Comparison of ENCODE assay signal across 18 cellular contexts in genomic region chr2:239468491-239469017, GRCh38.
"Had no signal": no experiment of that assay in that cellular context is flagged by ENCODE, and none has a peak within 500 bp of the region (broad histone marks: within the 10 kb centered on the region; RNA-seq: fewer than 3 reads in every experiment).

No MANE protein-coding gene starts in this region.

- ATAC-seq: activated CD4-positive, alpha-beta T cell treated with anti-CD3 and anti-CD28 coated beads for 36 hours; gastroesophageal sphincter; left cardiac atrium; mucosa of descending colon; stimulated activated naive CD8-positive, alpha-beta T cell treated with anti-CD3 and anti-CD28 coated beads, Interleukin-15, amount 100 ng/mL, for 72 hours; T-helper 17 cell had no signal

- H3K9me3 Mint-ChIP-seq: activated B cell treated with CpG ODN at 0.5 μM for 24 hours; activated naive CD8-positive, alpha-beta T cell treated with anti-CD3 and anti-CD28 coated beads for 36 hours; stimulated activated naive CD8-positive, alpha-beta T cell treated with anti-CD3 and anti-CD28 coated beads, Interleukin-15, amount 100 ng/mL, for 72 hours had no signal

- H3K27me3 Mint-ChIP-seq: activated CD4-positive, alpha-beta T cell treated with anti-CD3 and anti-CD28 coated beads for 36 hours; activated naive CD8-positive, alpha-beta T cell treated with anti-CD3 and anti-CD28 coated beads for 36 hours; stimulated activated naive CD8-positive, alpha-beta T cell treated with anti-CD3 and anti-CD28 coated beads, Interleukin-15, amount 100 ng/mL, for 72 hours had no signal

- DNase-seq: activated B cell treated with CpG ODN at 0.5 μM for 24 hours; activated CD4-positive, alpha-beta T cell treated with anti-CD3 and anti-CD28 coated beads for 36 hours; activated CD4-positive, alpha-beta T cell treated with anti-CD3 and anti-CD28 coated beads, Interleukin-2, amount 50 U/mL, for 4 hours; activated naive CD4-positive, alpha-beta T cell; activated naive CD8-positive, alpha-beta T cell treated with anti-CD3 and anti-CD28 coated beads for 36 hours; activated T-cell treated with anti-CD3 and anti-CD28 coated beads for 4 hours; colonic mucosa; esophagus squamous epithelium; hypothalamus; left cardiac atrium; mesenchymal stem cell; mucosa of descending colon; stimulated activated CD4-positive, alpha-beta T cell treated with anti-CD3 and anti-CD28 coated beads, Interleukin-1b, Interleukin-23, amount 100 ng/mL, for 48 hours; stimulated activated naive CD8-positive, alpha-beta T cell treated with anti-CD3 and anti-CD28 coated beads, Interleukin-15, amount 100 ng/mL, for 72 hours; SW 1271; T-helper 17 cell; transverse colon had no signal

- H3K4me3 Mint-ChIP-seq: activated B cell treated with CpG ODN at 0.5 μM for 24 hours; activated CD4-positive, alpha-beta T cell treated with anti-CD3 and anti-CD28 coated beads for 36 hours; activated naive CD8-positive, alpha-beta T cell treated with anti-CD3 and anti-CD28 coated beads for 36 hours; stimulated activated naive CD8-positive, alpha-beta T cell treated with anti-CD3 and anti-CD28 coated beads, Interleukin-15, amount 100 ng/mL, for 72 hours; T-helper 17 cell had no signal

- H3K36me3 Mint-ChIP-seq: activated naive CD8-positive, alpha-beta T cell treated with anti-CD3 and anti-CD28 coated beads for 36 hours had no signal

- H3K27ac Mint-ChIP-seq: activated B cell treated with CpG ODN at 0.5 μM for 24 hours; activated CD4-positive, alpha-beta T cell treated with anti-CD3 and anti-CD28 coated beads for 36 hours; activated naive CD8-positive, alpha-beta T cell treated with anti-CD3 and anti-CD28 coated beads for 36 hours; stimulated activated naive CD8-positive, alpha-beta T cell treated with anti-CD3 and anti-CD28 coated beads, Interleukin-15, amount 100 ng/mL, for 72 hours; T-helper 17 cell had no signal

- H3K4me1 Mint-ChIP-seq: activated B cell treated with CpG ODN at 0.5 μM for 24 hours; activated CD4-positive, alpha-beta T cell treated with anti-CD3 and anti-CD28 coated beads for 36 hours; activated naive CD8-positive, alpha-beta T cell treated with anti-CD3 and anti-CD28 coated beads for 36 hours; stimulated activated naive CD8-positive, alpha-beta T cell treated with anti-CD3 and anti-CD28 coated beads, Interleukin-15, amount 100 ng/mL, for 72 hours had no signal
